Comparison of ENCODE assay signal across 14 cellular contexts in genomic region chr11:1780700-1781592, GRCh38. TPM values are rescaled to one million over a fixed set of nuclear protein-coding genes. Genes with fewer than 3 reads are reported as not detected.
DNase-seq lines count a peak whose midpoint lies in the region; ATAC-seq and TF ChIP-seq lines count a peak whose summit lies in the region.
"Had no signal": no experiment of that assay in that cellular context is flagged by ENCODE, and none has a peak within 500 bp of the region (broad histone marks: within the 10 kb centered on the region; RNA-seq: fewer than 3 reads in every experiment).

No MANE protein-coding gene starts in this region.

- peak overlapping the region; percentile 67 for H3K4me3 Mint-ChIP-seq in natural killer cell
- no peak overlapping the region for H3K4me3 Mint-ChIP-seq in Caco-2 (ENCODE audit: unreplicated experiment)
- no peak overlapping the region for H3K4me3 Mint-ChIP-seq in CD8-positive, alpha-beta memory T cell
- H3K4me3 Mint-ChIP-seq: CD4-positive, alpha-beta memory T cell had no signal

- intact Hi-C loops in natural killer cell (cut with micrococcal nuclease) (no loop called here), Caco-2 (cut with micrococcal nuclease; ENCODE audit: unreplicated experiment) (no loop called here)

- H3K4me3 ChIP-seq in Caco-2 (ENCODE audit: low read depth, low read length), result no peak overlapping the region
- no peak overlapping the region for H3K4me3 ChIP-seq in CD8-positive, alpha-beta memory T cell (ENCODE audit: low read length)

- no peak for TF ChIP-seq CTCF in natural killer cell (IDR thresholded peaks at IDR 0.05)
- TF ChIP-seq CTCF in Caco-2 (IDR thresholded peaks at IDR 0.05; ENCODE audit: insufficient read depth in 1 of 2, low read depth in 1 of 2, low read length in 1 of 2, severe bottlenecking in 1 of 2, unreplicated experiment in 1 of 2), result no peak

- H3K27me3 ChIP-seq in Caco-2 (replicated peaks; ENCODE audit: control insufficient read depth, insufficient read depth, low read length), result no peaks in the 10 kb centered on the region
- no peaks in the 10 kb centered on the region for H3K27me3 ChIP-seq in CD8-positive, alpha-beta memory T cell (ENCODE audit: insufficient read depth, low read length, poor library complexity, severe bottlenecking)

- ATAC-seq in natural killer cell (peak; percentile 56 to 81 (median 66)), HG03521 (IDR thresholded peaks at IDR 0.05; ENCODE audit: unreplicated experiment) (no peak)

- CTCF ChIA-PET in Caco-2 (lab: Charles Lee), result interaction anchor here (0.5 kb wide), 1 partner anchor 63 kb away, joined by 4 read pairs; no protein-coding TSS in a partner anchor
- CTCF ChIA-PET in CD8-positive, alpha-beta memory T cell (lab: Charles Lee), result no interaction called here

- H3K36me3 Mint-ChIP-seq in natural killer cell (no peaks in the 10 kb centered on the region), Caco-2 (ENCODE audit: insufficient read depth, unreplicated experiment) (no peaks in the 10 kb centered on the region)
- no peaks in the 10 kb centered on the region for H3K36me3 Mint-ChIP-seq in CD8-positive, alpha-beta memory T cell
- H3K36me3 Mint-ChIP-seq: CD4-positive, alpha-beta memory T cell had no signal

- H3K9me3 ChIP-seq in Caco-2, result no peaks in the 10 kb centered on the region
- no peaks in the 10 kb centered on the region for H3K9me3 ChIP-seq in CD8-positive, alpha-beta memory T cell (ENCODE audit: low read length)

- H3K4me1 ChIP-seq in Caco-2, result peaks cover 3% of the 10 kb centered on the region; the same call in 1 of the 2 replicates
- no peaks in the 10 kb centered on the region for H3K4me1 ChIP-seq in CD8-positive, alpha-beta memory T cell (ENCODE audit: insufficient read depth, low read length)

- H3K9me3 Mint-ChIP-seq in natural killer cell, result no peaks in the 10 kb centered on the region
- no peaks in the 10 kb centered on the region for H3K9me3 Mint-ChIP-seq in Caco-2 (ENCODE audit: unreplicated experiment)
- no peaks in the 10 kb centered on the region for H3K9me3 Mint-ChIP-seq in CD8-positive, alpha-beta memory T cell

- H3K27me3 Mint-ChIP-seq in natural killer cell (ENCODE audit: low read depth in 2 of 2) (no peaks in the 10 kb centered on the region), Caco-2 (ENCODE audit: insufficient read depth, unreplicated experiment) (no peaks in the 10 kb centered on the region)
- H3K27me3 Mint-ChIP-seq in CD8-positive, alpha-beta memory T cell, result peaks cover 4% of the 10 kb centered on the region in 2 donors
- H3K27me3 Mint-ChIP-seq: CD4-positive, alpha-beta memory T cell had no signal

- BruUV-seq in Caco-2 (replicated peaks; lab: Mats Ljungman, UMichigan), result no TSS peak

- H3K27ac ChIP-seq in CD8-positive, alpha-beta memory T cell (ENCODE audit: low read depth, low read length), result no peak overlapping the region

- H3K4me1 Mint-ChIP-seq in natural killer cell (peaks cover 34 to 50% of the 10 kb centered on the region in 2 donors), Caco-2 (ENCODE audit: low read depth, unreplicated experiment) (no peaks in the 10 kb centered on the region)
- H3K4me1 Mint-ChIP-seq in CD8-positive, alpha-beta memory T cell, result no peaks in the 10 kb centered on the region
- H3K4me1 Mint-ChIP-seq: CD4-positive, alpha-beta memory T cell had no signal

- POLR2A ChIA-PET in Caco-2 (lab: Charles Lee), result no interaction called here
- POLR2A ChIA-PET in CD8-positive, alpha-beta memory T cell (lab: Charles Lee), result no interaction called here

- H3K27ac Mint-ChIP-seq in natural killer cell (peak overlapping the region; percentile 51 to 73), Caco-2 (ENCODE audit: unreplicated experiment) (no peak overlapping the region)
- H3K27ac Mint-ChIP-seq in CD8-positive, alpha-beta memory T cell, result no peak overlapping the region

- H3K36me3 ChIP-seq in Caco-2 (ENCODE audit: control insufficient read depth, insufficient read depth, low read length), result no peaks in the 10 kb centered on the region
- H3K36me3 ChIP-seq in CD8-positive, alpha-beta memory T cell (ENCODE audit: insufficient read depth, low read length), result no peaks in the 10 kb centered on the region

- peak; percentile 28 for DNase-seq in D341Med (ENCODE audit: low spot score)
- DNase-seq in NOMO-1 treated with dmso at 0.1 percent for 144 hours (lab: John Stamatoyannopoulos, UW; ENCODE audit: unreplicated experiment), result peak; percentile 70
- peak; percentile 19 for DNase-seq in foreskin melanocyte
- DNase-seq in natural killer cell, result no peak
- no peak for DNase-seq in Caco-2
- no peak for DNase-seq in CD8-positive, alpha-beta memory T cell
- DNase-seq in NK-92 (lab: John Stamatoyannopoulos, UW; ENCODE audit: unreplicated experiment), result no peak
- DNase-seq: activated CD4-positive, alpha-beta T cell treated with anti-CD3 and anti-CD28 coated beads, Interleukin-2, amount 50 U/mL, for 4 hours; activated effector memory CD4-positive, alpha-beta T cell treated with anti-CD3 and anti-CD28 coated beads, Interleukin-2, amount 50 U/mL, for 16 hours; CD4-positive, alpha-beta memory T cell; erythroblast; NCI-H2171; SHP77 had no signal

RNA-seq across cellular contexts. Expression of gene CTSD, which starts 17.2 kb away (rescaled TPM):
- total RNA-seq in natural killer cell, result 100 to 1,000 TPM; 388 to 446 (median 415) TPM
- 328 and 335 TPM in 2 replicates for total RNA-seq in Caco-2 (2022)
- total RNA-seq in CD8-positive, alpha-beta memory T cell, result 100 to 1,000 TPM; 110 to 116 TPM
- 206 TPM for polyA plus RNA-seq in CD8-positive, alpha-beta memory T cell

RNA-seq across cellular contexts. Expression of gene IFITM10, which starts 30.6 kb away (rescaled TPM):
- total RNA-seq in natural killer cell, result 1 to 10 TPM; 5.5 to 8.1 (median 6.5) TPM
- 1.3 and 2.7 TPM in 2 replicates for total RNA-seq in Caco-2 (2022)
- total RNA-seq in CD8-positive, alpha-beta memory T cell, result under 1 TPM; 0.39 to 0.95 TPM
- polyA plus RNA-seq in CD8-positive, alpha-beta memory T cell, result 0.10 TPM
- polyA plus RNA-seq: CD4-positive, alpha-beta memory T cell had no signal

RNA-seq across cellular contexts. Expression of gene SYT8, which starts 53.8 kb away (rescaled TPM):
- total RNA-seq in natural killer cell (not detected), Caco-2 (2022) (11.3 and 14.9 TPM in 2 replicates)
- total RNA-seq in CD8-positive, alpha-beta memory T cell, result not detected
- not detected for polyA plus RNA-seq in CD8-positive, alpha-beta memory T cell
- total RNA-seq: CD4-positive, alpha-beta memory T cell had no signal
- polyA plus RNA-seq: CD4-positive, alpha-beta memory T cell had no signal

RNA-seq across cellular contexts. Expression of gene TNNI2, which starts 57.8 kb away (rescaled TPM):
- 1 to 10 TPM; 1.2 to 5.4 (median 3.6) TPM for total RNA-seq in natural killer cell
- 5.7 and 8.6 TPM in 2 replicates for total RNA-seq in Caco-2 (2022)
- total RNA-seq in CD8-positive, alpha-beta memory T cell, result under 1 TPM in 1 of 2 experiments, not detected in 1; 0.33 TPM
- polyA plus RNA-seq in CD8-positive, alpha-beta memory T cell, result not detected
- total RNA-seq: CD4-positive, alpha-beta memory T cell had no signal
- polyA plus RNA-seq: CD4-positive, alpha-beta memory T cell had no signal

Comparison
In these comparisons a context has a peak if more than half of its experiments do, and no peak if none do; other contexts are left out.
1. DNase-seq: peak in D341Med (single experiment), NOMO-1 treated with dmso at 0.1 percent for 144 hours (single experiment) and foreskin melanocyte (single experiment); none in natural killer cell (single experiment), Caco-2 (0 of 2), CD8-positive, alpha-beta memory T cell (0 of 5) and NK-92 (single experiment).
2. H3K27ac Mint-ChIP-seq: peak in natural killer cell (2 of 2); none in Caco-2 (single experiment) and CD8-positive, alpha-beta memory T cell (0 of 8).
3. RNA of gene SYT8, which starts 53.8 kb away (total RNA-seq): 11.3 to 14.9 TPM in Caco-2; not detected in natural killer cell and not detected in CD8-positive, alpha-beta memory T cell; every median in the first group is over 10 times any median in the second.